Comparison of ENCODE assay signal across 1 cellular context in genomic region chr22:37551981-37552380, GRCh38.
TF ChIP-seq lines count a peak whose summit lies in the region.

No MANE protein-coding gene starts in this region.

TF ChIP-seq in IMR-90, 13 proteins besides CTCF, POLR2A, EP300 and RAD21:
- TF ChIP-seq FOS (IDR thresholded peaks at IDR 0.05; ENCODE audit: low read depth, low read length) (no peak), RCOR1 (IDR thresholded peaks at IDR 0.05; ENCODE audit: insufficient replicate concordance, low read length) (no peak), CHD1 (IDR thresholded peaks at IDR 0.05; ENCODE audit: low read depth, low read length) (no peak), RFX5 (IDR thresholded peaks at IDR 0.05; ENCODE audit: low read depth, low read length) (no peak), MAFK (IDR thresholded peaks at IDR 0.05; ENCODE audit: low read depth, low read length) (no peak), MAZ (IDR thresholded peaks at IDR 0.05; ENCODE audit: borderline replicate concordance, low read depth, low read length) (no peak), MXI1 (IDR thresholded peaks at IDR 0.05; ENCODE audit: borderline replicate concordance, low read depth, low read length) (no peak), CEBPB (IDR thresholded peaks at IDR 0.05; ENCODE audit: low read depth, low read length) (no peak), BHLHE40 (IDR thresholded peaks at IDR 0.05; ENCODE audit: low read depth, low read length) (no peak), NFE2L2 (IDR thresholded peaks at IDR 0.05; ENCODE audit: low read depth, low read length) (no peak)
- TF ChIP-seq, protein P1, sequence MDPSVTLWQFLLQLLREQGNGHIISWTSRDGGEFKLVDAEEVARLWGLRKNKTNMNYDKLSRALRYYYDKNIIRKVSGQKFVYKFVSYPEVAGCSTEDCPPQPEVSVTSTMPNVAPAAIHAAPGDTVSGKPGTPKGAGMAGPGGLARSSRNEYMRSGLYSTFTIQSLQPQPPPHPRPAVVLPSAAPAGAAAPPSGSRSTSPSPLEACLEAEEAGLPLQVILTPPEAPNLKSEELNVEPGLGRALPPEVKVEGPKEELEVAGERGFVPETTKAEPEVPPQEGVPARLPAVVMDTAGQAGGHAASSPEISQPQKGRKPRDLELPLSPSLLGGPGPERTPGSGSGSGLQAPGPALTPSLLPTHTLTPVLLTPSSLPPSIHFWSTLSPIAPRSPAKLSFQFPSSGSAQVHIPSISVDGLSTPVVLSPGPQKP (IDR thresholded peaks at IDR 0.05; ENCODE audit: borderline replicate concordance, low read depth, low read length), result no peak
- TF ChIP-seq, protein P2, sequence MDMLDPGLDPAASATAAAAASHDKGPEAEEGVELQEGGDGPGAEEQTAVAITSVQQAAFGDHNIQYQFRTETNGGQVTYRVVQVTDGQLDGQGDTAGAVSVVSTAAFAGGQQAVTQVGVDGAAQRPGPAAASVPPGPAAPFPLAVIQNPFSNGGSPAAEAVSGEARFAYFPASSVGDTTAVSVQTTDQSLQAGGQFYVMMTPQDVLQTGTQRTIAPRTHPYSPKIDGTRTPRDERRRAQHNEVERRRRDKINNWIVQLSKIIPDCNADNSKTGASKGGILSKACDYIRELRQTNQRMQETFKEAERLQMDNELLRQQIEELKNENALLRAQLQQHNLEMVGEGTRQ (IDR thresholded peaks at IDR 0.05; ENCODE audit: low read depth, low read length), result no peak
